1 cellular context compared by ENCODE assay signal in the genomic region with DNA sequence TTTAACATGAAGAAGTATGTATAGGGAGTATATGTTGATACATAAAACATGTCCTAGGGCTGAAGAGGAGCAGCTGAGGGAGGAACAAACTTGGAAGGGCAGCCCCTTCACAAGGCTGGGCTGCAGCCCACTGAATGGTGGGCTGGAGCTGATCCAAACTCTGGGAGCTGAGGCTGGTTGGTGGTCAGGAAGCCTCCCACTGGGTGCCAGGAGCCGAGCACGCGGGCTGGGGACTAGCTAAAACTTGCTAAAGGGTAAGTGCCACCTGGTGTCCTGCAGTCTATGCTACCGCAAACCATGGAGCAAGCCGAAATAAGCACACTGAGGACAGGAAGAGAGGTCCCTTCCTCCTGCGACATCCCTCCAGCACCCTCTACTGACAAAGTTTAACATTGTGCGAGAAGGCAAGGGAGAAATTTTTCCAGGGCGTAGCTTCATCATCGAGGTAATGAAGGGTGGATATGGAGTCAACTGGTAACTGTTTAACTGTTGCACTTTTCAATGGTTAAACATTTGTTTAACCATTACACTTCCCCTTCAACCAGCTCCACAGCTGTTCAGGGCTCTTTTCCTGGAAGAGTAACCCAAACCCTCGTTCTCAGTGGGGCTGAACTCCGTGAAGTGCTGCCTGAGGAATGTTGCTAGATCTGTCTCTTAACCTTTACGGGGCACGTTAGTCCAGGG.
TF ChIP-seq lines count a peak whose summit lies in the region.

No MANE protein-coding gene starts in this region.

TF ChIP-seq in WTC11, 78 proteins besides CTCF, POLR2A, EP300 and RAD21 (continued from another document):
- TF ChIP-seq, protein P1, sequence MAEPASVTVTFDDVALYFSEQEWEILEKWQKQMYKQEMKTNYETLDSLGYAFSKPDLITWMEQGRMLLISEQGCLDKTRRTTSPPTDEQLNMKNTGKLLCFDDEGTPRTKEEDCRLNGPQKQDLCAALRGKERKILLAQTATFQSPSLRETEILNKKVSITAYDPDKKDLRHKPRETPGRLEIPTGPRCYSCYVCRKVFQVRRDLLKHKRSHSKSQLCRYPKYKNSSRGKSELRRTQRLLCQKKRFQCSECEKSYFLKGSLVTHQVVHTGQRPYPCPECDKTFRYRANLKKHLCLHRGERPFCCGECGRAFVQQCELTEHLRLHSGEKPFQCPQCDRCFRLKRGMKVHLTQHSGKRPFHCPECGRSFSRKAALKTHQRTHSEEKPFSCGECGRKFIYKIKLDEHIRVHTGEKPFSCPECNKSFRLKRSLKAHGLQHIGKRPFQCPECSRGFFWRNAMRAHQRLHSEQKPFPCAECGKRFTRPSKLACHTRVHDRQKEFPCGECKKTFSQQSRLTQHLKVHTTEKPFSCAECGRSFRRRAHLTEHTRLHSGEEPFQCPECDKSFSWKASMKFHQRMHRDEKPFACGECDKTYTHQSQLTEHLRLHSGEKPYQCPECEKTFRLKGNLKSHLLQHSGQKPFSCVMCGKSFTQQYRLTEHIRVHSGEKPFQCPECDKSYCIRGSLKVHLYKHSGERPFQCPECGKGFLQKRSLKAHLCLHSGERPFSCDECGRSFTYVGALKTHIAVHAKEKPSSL (CRISPR knock-in tag; conservative IDR thresholded peaks at IDR 0.05), result no peak
- TF ChIP-seq, protein P2, sequence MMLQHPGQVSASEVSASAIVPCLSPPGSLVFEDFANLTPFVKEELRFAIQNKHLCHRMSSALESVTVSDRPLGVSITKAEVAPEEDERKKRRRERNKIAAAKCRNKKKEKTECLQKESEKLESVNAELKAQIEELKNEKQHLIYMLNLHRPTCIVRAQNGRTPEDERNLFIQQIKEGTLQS (CRISPR knock-in tag; conservative IDR thresholded peaks at IDR 0.05), result no peak
